13 cellular contexts compared by ENCODE assay signal in the genomic region with DNA sequence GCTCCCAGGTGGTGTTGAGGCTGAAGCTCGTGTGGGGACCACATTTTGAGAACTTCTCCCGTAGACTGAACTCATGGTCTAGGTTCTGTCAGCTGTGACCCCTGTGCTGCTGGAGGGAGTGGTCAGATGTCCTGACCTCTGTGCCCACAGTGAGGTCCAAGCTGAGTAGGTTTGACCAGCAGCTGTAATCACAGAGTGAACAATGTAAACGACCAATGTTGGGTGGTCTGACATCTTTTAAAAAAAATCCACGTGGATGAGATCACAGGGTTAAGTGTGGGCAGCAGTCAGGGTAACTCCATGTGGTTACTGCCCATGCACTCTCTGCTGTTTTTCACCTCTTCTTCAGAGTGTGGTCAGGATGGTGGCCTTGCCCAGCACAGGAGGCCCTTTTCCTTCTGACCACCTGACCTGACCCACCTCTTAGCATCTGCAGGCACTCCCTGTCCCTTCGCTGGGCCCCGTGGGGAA.
"Had no signal": no experiment of that assay in that cellular context is flagged by ENCODE, and none has a peak within 500 bp of the region (broad histone marks: within the 10 kb centered on the region; RNA-seq: fewer than 3 reads in every experiment).

No MANE protein-coding gene starts in this region.

- ATAC-seq: activated CD8-positive, alpha-beta T cell treated with anti-CD3 and anti-CD28 coated beads, Interleukin-2, amount 10 ng/mL, durations not matched to agents 7 days and 5 days; activated naive CD8-positive, alpha-beta T cell treated with anti-CD3 and anti-CD28 coated beads, Interleukin-2, amount 50 U/mL, for 24 hours had no signal

- H3K4me3 ChIP-seq: tibial artery had no signal

- H3K27ac ChIP-seq: VCaP had no signal

- H3K4me3 Mint-ChIP-seq: activated CD8-positive, alpha-beta T cell treated with anti-CD3 and anti-CD28 coated beads, Interleukin-2, amount 10 ng/mL, durations not matched to agents 7 days and 5 days; activated naive CD8-positive, alpha-beta T cell treated with anti-CD3 and anti-CD28 coated beads, Interleukin-2, amount 50 U/mL, for 24 hours; nephron had no signal

- H3K9me3 Mint-ChIP-seq: activated naive CD8-positive, alpha-beta T cell treated with anti-CD3 and anti-CD28 coated beads, Interleukin-2, amount 50 U/mL, for 24 hours; nephron had no signal

- H3K27me3 Mint-ChIP-seq: activated naive CD8-positive, alpha-beta T cell treated with anti-CD3 and anti-CD28 coated beads, Interleukin-2, amount 50 U/mL, for 24 hours had no signal

- H3K9me3 ChIP-seq: tibial artery had no signal

- H3K27me3 ChIP-seq: tibial artery had no signal

- H3K27ac Mint-ChIP-seq: activated CD8-positive, alpha-beta T cell treated with anti-CD3 and anti-CD28 coated beads, Interleukin-2, amount 10 ng/mL, durations not matched to agents 7 days and 5 days; activated naive CD8-positive, alpha-beta T cell treated with anti-CD3 and anti-CD28 coated beads, Interleukin-2, amount 50 U/mL, for 24 hours had no signal

- DNase-seq: activated CD4-positive, alpha-beta T cell treated with anti-CD3 and anti-CD28 coated beads for 4 hours; activated CD8-positive, alpha-beta memory T cell treated with anti-CD3 and anti-CD28 coated beads, Interleukin-2, amount 50 U/mL, for 48 hours; activated CD8-positive, alpha-beta T cell treated with anti-CD3 and anti-CD28 coated beads, Interleukin-2, amount 10 ng/mL, durations not matched to agents 7 days and 5 days; activated naive CD4-positive, alpha-beta T cell treated with Interleukin-2 at 50 U/mL for 16 hours; activated naive CD8-positive, alpha-beta T cell treated with anti-CD3 and anti-CD28 coated beads, Interleukin-2, amount 50 U/mL, for 24 hours; caudate nucleus; dermis blood vessel endothelial cell; hippocampal formation; kidney glomerular epithelial cell; T-helper 1 cell; tibial artery had no signal
